In the genomic region with DNA sequence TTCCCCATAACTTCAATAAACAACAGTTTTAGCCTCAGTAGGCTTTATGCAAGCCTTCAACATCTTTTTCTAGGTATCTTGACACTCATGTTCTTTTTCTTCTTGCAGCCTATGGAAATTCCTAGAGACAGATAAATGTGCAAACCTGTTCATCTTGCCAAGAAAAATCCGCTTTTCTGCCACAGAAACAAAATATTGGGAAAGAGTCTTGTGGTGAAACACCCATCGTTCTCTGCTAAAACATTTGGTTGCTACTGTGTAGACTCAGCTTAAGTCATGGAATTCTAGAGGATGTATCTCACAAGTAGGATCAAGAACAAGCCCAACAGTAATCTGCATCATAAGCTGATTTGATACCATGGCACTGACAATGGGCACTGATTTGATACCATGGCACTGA, we compare ENCODE assay signal across 1 cellular context.
TF ChIP-seq lines count a peak whose summit lies in the region.

No MANE protein-coding gene starts in this region.

TF ChIP-seq in IMR-90, 13 proteins besides CTCF, POLR2A, EP300 and RAD21 (continued from another document):
- no peak for TF ChIP-seq BHLHE40 (IDR thresholded peaks at IDR 0.05; ENCODE audit: low read depth, low read length)
- no peak for TF ChIP-seq MAFK (IDR thresholded peaks at IDR 0.05; ENCODE audit: low read depth, low read length)
- TF ChIP-seq MAZ (IDR thresholded peaks at IDR 0.05; ENCODE audit: borderline replicate concordance, low read depth, low read length): no peak
- TF ChIP-seq SMC3 (IDR thresholded peaks at IDR 0.05; ENCODE audit: low read depth, low read length): no peak
- no peak for TF ChIP-seq NFE2L2 (IDR thresholded peaks at IDR 0.05; ENCODE audit: low read depth, low read length)
- TF ChIP-seq, protein P1, sequence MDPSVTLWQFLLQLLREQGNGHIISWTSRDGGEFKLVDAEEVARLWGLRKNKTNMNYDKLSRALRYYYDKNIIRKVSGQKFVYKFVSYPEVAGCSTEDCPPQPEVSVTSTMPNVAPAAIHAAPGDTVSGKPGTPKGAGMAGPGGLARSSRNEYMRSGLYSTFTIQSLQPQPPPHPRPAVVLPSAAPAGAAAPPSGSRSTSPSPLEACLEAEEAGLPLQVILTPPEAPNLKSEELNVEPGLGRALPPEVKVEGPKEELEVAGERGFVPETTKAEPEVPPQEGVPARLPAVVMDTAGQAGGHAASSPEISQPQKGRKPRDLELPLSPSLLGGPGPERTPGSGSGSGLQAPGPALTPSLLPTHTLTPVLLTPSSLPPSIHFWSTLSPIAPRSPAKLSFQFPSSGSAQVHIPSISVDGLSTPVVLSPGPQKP (IDR thresholded peaks at IDR 0.05; ENCODE audit: borderline replicate concordance, low read depth, low read length): no peak
- TF ChIP-seq CHD1 (IDR thresholded peaks at IDR 0.05; ENCODE audit: low read depth, low read length): no peak
